In the genomic region with DNA sequence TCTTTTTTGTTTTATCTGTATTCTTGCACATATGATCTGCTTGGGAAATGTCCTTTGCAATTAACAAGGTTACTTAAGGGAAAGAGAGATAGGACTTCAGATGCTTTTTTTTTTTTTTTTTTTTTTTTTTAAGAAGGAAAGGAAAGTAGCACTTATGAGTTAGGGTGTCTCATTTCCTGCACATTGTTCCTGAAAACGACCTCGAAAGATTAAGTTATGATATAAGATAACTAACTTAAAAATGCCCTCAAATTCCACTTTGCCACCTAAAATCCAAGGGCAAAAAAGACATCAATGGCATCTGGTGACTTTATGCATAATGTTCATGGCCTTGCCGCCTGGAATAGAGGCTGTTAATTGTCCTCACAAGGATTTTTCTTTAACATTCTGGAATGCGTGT, we compare ENCODE assay signal across 19 cellular contexts. TPM values are rescaled to one million over a fixed set of nuclear protein-coding genes. Genes with fewer than 3 reads are reported as not detected.
"Had no signal": no experiment of that assay in that cellular context is flagged by ENCODE, and none has a peak within 500 bp of the region (broad histone marks: within the 10 kb centered on the region; RNA-seq: fewer than 3 reads in every experiment).

No MANE protein-coding gene starts in this region.

- H3K36me3 ChIP-seq: heart left ventricle, left lung, lower lobe of right lung, ovary, right atrium auricular region, right lobe of liver, tibial nerve had no signal

- ATAC-seq: heart left ventricle; left colon; left lung; lower lobe of right lung; naive thymus-derived CD4-positive, alpha-beta T cell; natural killer cell treated with Interleukin-12 subunit alpha and Interleukin-12 subunit beta and Interleukin-15 and Interleukin-18, amount 100 ng/mL, for 72 hours; right lobe of liver; stimulated activated effector memory CD8-positive, alpha-beta T cell treated with anti-CD3 and anti-CD28 coated beads, Interleukin-12 subunit alpha, Interleukin-12 subunit beta, amount 100 ng/mL, for 72 hours had no signal

- H3K27me3 ChIP-seq: heart left ventricle, hepatocyte, left lung, ovary, right atrium auricular region, right lobe of liver, tibial nerve had no signal

- H3K4me2 ChIP-seq: hepatocyte had no signal

- DNase-seq: glutamatergic neuron; heart left ventricle; islet precursor cell; left colon; left lung; lower lobe of right lung; mammary epithelial cell; mesenchymal stem cell; naive thymus-derived CD4-positive, alpha-beta T cell; ovary; right lobe of liver; stimulated activated CD4-positive, alpha-beta T cell treated with anti-CD3 and anti-CD28 coated beads, Interleukin-4, amount 100 ng/mL, for 24 hours; stimulated activated naive CD4-positive, alpha-beta T cell had no signal

- H2AFZ ChIP-seq: hepatocyte had no signal

- H3K9me3 ChIP-seq: heart left ventricle, left lung, lower lobe of right lung, ovary, right atrium auricular region, right lobe of liver, tibial nerve had no signal

- H3K4me3 ChIP-seq: heart left ventricle, hepatocyte, left lung, lower lobe of right lung, ovary, right atrium auricular region, right lobe of liver, tibial nerve had no signal

- H3K4me1 ChIP-seq: left lung, lower lobe of right lung, right atrium auricular region, right lobe of liver had no signal

- H3K27ac ChIP-seq: heart left ventricle, hepatocyte, left lung, lower lobe of right lung, ovary, right atrium auricular region, right lobe of liver, tibial nerve had no signal

RNA-seq across cellular contexts. Expression of gene PCDH7, which starts 44.9 kb away (rescaled TPM):
- total RNA-seq: mononuclear cell; naive thymus-derived CD4-positive, alpha-beta T cell; natural killer cell treated with Interleukin-12 subunit alpha and Interleukin-12 subunit beta and Interleukin-15 and Interleukin-18, amount 100 ng/mL, for 72 hours had no signal
- polyA plus RNA-seq: naive thymus-derived CD4-positive, alpha-beta T cell had no signal
